19 cellular contexts compared by ENCODE assay signal in genomic region chr5:170622933-170623332, GRCh38.
"Had no signal": no experiment of that assay in that cellular context is flagged by ENCODE, and none has a peak within 500 bp of the region (broad histone marks: within the 10 kb centered on the region; RNA-seq: fewer than 3 reads in every experiment).

No MANE protein-coding gene starts in this region.

- H3K4me1 ChIP-seq: parathyroid adenoma, testis, thyroid gland had no signal

- H3K36me3 Mint-ChIP-seq: mesothelial cell of epicardium; naive B cell; natural killer cell; neural progenitor cell; stimulated activated naive B cell treated with anti-CD40 and anti-IgM and Interleukin-4, amounts not matched to agents 10 μg/mL and 1 μg/mL and 100 μg/mL, for 72 hours had no signal

- H3K4me1 Mint-ChIP-seq: mesothelial cell of epicardium; stimulated activated naive B cell treated with anti-CD40 and anti-IgM and Interleukin-4, amounts not matched to agents 10 μg/mL and 1 μg/mL and 100 μg/mL, for 72 hours had no signal

- H3K27ac ChIP-seq: hepatocyte, left ventricle myocardium inferior, neural progenitor cell, neutrophil, parathyroid adenoma, stomach, testis, thyroid gland, transverse colon, upper lobe of left lung had no signal

- H3K9me3 ChIP-seq: left ventricle myocardium inferior, neutrophil, stomach, testis, thyroid gland, transverse colon, upper lobe of left lung had no signal

- H3K27me3 ChIP-seq: neural progenitor cell, stomach, testis, thyroid gland, transverse colon, upper lobe of left lung had no signal

- H3K4me3 Mint-ChIP-seq: mesothelial cell of epicardium; naive B cell; natural killer cell; nephron progenitor cell; neural progenitor cell; stimulated activated naive B cell treated with anti-CD40 and anti-IgM and Interleukin-4, amounts not matched to agents 10 μg/mL and 1 μg/mL and 100 μg/mL, for 72 hours had no signal

- H3K27ac Mint-ChIP-seq: mesothelial cell of epicardium; naive B cell; natural killer cell; nephron progenitor cell; neural progenitor cell; progenitor cell of endocrine pancreas; stimulated activated naive B cell treated with anti-CD40 and anti-IgM and Interleukin-4, amounts not matched to agents 10 μg/mL and 1 μg/mL and 100 μg/mL, for 72 hours had no signal

- DNase-seq: left ventricle myocardium inferior; naive B cell; natural killer cell; occipital lobe; small intestine; stimulated activated naive B cell treated with anti-CD40 and anti-IgM and Interleukin-4, amounts not matched to agents 10 μg/mL and 1 μg/mL and 100 μg/mL, for 72 hours; transverse colon; upper lobe of left lung had no signal

- H3K4me3 ChIP-seq: hepatocyte, left ventricle myocardium inferior, lung, neural progenitor cell, stomach, testis, thyroid gland, transverse colon, upper lobe of left lung had no signal

- H3K36me3 ChIP-seq: left ventricle myocardium inferior, neural progenitor cell, neutrophil, stomach, thyroid gland, transverse colon, upper lobe of left lung had no signal

- ATAC-seq: natural killer cell had no signal

- H3K9me3 Mint-ChIP-seq: mesothelial cell of epicardium; natural killer cell; nephron progenitor cell; neural progenitor cell; stimulated activated naive B cell treated with anti-CD40 and anti-IgM and Interleukin-4, amounts not matched to agents 10 μg/mL and 1 μg/mL and 100 μg/mL, for 72 hours had no signal
